ENCODE assay signal across 8 cellular contexts in the genomic region with DNA sequence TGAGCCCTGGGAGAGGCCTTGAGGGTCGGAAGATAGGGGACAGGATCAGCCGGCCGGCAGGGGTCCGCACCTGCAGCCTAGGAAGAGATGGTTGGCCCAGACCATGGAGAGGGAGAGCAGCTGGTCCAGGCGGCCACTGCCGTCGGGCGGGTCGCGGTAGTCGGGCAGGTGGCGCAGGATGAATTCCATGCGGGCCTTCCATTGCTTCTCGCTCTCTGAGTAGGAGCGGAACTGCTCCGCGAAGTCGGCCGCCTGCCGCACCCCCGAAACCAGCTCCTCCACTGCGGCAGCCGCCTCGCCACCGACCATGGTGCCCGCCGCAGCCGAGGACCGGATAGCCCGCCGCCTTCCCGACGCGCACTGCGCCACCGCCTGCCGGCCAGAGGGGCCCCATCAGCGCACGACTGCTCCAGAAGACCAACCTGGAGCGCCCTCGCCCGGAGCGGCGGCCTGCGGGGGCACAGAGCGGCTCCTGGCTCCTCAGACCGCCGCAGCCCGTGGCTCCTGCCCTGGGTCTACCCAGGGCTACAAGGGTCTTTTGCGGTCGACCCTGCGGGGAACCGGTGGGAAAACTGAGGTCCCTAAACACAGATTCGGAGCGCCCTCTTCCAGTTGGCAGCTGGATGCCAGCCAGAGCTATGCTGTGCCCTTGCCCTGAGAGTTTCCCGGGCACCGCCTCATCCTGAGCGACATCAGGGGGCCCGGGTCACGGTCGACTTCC. TPM values are rescaled to one million over a fixed set of nuclear protein-coding genes. Genes with fewer than 3 reads are reported as not detected.
DNase-seq lines count a peak whose midpoint lies in the region; ATAC-seq and TF ChIP-seq lines count a peak whose summit lies in the region.

A gene with protein sequence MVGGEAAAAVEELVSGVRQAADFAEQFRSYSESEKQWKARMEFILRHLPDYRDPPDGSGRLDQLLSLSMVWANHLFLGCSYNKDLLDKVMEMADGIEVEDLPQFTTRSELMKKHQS (minus strand): TSS at position 336 of the 721 bp plus-strand sequence. CDS start 27 bp downstream, at position 309.

- TF ChIP-seq EP300 in Ishikawa (IDR thresholded peaks at IDR 0.05; ENCODE audit: borderline replicate concordance): peak; percentile 28; the same call in 1 of the 2 replicates

- peak; percentile 61 for TF ChIP-seq RAD21 in Ishikawa (IDR thresholded peaks at IDR 0.05; ENCODE audit: low read depth)

- ATAC-seq in GM21576 (IDR thresholded peaks at IDR 0.05; ENCODE audit: unreplicated experiment) (peak; percentile 93), esophagus mucosa (peak; percentile 97)

- DNase-seq in DMS79 (lab: John Stamatoyannopoulos, UW) (peak; percentile 33), myocyte (ENCODE audit: low read depth) (peak; percentile 89)
- DNase-seq in activated T-cell treated with anti-CD3 and anti-CD28 coated beads, Interleukin-2, amount 50 U/mL, for 48 hours: peak; percentile 91 to 94
- peak; percentile 83 for DNase-seq in stimulated activated CD8-positive, alpha-beta memory T cell treated with anti-CD3 and anti-CD28 coated beads, Interleukin-7, amount 100 ng/mL, for 48 hours (ENCODE audit: extremely low read depth in 1 of 2, low read depth in 1 of 2)

TF ChIP-seq in Ishikawa, 13 proteins besides CTCF, POLR2A, EP300 and RAD21:
- TF ChIP-seq TCF12 (IDR thresholded peaks at IDR 0.05; ENCODE audit: low read depth) (peak; percentile 85), CEBPB (IDR thresholded peaks at IDR 0.05) (no peak), EGR1 (IDR thresholded peaks at IDR 0.05) (peak; percentile 67), YY1 (IDR thresholded peaks at IDR 0.05; ENCODE audit: low read depth) (peak; percentile 88), ZBTB7A (IDR thresholded peaks at IDR 0.05; ENCODE audit: low read depth) (0 out of 2 replicates have a peak, but pooled peaks have one; percentile 19), NFIC (IDR thresholded peaks at IDR 0.05) (peak; percentile 59; the same call in 1 of the 2 replicates), FOXM1 (IDR thresholded peaks at IDR 0.05; ENCODE audit: borderline replicate concordance, low read depth) (peak; percentile 37; the same call in 1 of the 2 replicates), TEAD4 (IDR thresholded peaks at IDR 0.05) (peak; percentile 52; the same call in 1 of the 2 replicates), CREB1 (IDR thresholded peaks at IDR 0.05; ENCODE audit: low read depth) (no peak), TAF1 (IDR thresholded peaks at IDR 0.05; ENCODE audit: low read depth) (peak; percentile 99)
- TF ChIP-seq, protein P1, sequence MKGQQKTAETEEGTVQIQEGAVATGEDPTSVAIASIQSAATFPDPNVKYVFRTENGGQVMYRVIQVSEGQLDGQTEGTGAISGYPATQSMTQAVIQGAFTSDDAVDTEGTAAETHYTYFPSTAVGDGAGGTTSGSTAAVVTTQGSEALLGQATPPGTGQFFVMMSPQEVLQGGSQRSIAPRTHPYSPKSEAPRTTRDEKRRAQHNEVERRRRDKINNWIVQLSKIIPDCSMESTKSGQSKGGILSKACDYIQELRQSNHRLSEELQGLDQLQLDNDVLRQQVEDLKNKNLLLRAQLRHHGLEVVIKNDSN (IDR thresholded peaks at IDR 0.05): peak; percentile 65
- TF ChIP-seq, protein P2, sequence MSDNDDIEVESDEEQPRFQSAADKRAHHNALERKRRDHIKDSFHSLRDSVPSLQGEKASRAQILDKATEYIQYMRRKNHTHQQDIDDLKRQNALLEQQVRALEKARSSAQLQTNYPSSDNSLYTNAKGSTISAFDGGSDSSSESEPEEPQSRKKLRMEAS (IDR thresholded peaks at IDR 0.05): peak; percentile 90
- TF ChIP-seq, protein P3, sequence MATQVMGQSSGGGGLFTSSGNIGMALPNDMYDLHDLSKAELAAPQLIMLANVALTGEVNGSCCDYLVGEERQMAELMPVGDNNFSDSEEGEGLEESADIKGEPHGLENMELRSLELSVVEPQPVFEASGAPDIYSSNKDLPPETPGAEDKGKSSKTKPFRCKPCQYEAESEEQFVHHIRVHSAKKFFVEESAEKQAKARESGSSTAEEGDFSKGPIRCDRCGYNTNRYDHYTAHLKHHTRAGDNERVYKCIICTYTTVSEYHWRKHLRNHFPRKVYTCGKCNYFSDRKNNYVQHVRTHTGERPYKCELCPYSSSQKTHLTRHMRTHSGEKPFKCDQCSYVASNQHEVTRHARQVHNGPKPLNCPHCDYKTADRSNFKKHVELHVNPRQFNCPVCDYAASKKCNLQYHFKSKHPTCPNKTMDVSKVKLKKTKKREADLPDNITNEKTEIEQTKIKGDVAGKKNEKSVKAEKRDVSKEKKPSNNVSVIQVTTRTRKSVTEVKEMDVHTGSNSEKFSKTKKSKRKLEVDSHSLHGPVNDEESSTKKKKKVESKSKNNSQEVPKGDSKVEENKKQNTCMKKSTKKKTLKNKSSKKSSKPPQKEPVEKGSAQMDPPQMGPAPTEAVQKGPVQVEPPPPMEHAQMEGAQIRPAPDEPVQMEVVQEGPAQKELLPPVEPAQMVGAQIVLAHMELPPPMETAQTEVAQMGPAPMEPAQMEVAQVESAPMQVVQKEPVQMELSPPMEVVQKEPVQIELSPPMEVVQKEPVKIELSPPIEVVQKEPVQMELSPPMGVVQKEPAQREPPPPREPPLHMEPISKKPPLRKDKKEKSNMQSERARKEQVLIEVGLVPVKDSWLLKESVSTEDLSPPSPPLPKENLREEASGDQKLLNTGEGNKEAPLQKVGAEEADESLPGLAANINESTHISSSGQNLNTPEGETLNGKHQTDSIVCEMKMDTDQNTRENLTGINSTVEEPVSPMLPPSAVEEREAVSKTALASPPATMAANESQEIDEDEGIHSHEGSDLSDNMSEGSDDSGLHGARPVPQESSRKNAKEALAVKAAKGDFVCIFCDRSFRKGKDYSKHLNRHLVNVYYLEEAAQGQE (IDR thresholded peaks at IDR 0.05; ENCODE audit: low read depth): peak; percentile 33; the same call in 1 of the 2 replicates

TF ChIP-seq in PFSK-1, 5 proteins besides CTCF, POLR2A, EP300 and RAD21:
- TF ChIP-seq POLR2AphosphoS5 (IDR thresholded peaks at IDR 0.05; ENCODE audit: low read depth, low read length): peak; percentile 96
- TF ChIP-seq FOXP2 (optimal IDR thresholded peaks at IDR 0.05; ENCODE audit: borderline replicate concordance, extremely low read depth, extremely low read length, insufficient read depth): peak; percentile 95
- TF ChIP-seq, protein P3 (IDR thresholded peaks at IDR 0.05; ENCODE audit: insufficient read depth in 1 of 2, low read depth in 2 of 2, low read length in 2 of 2): peak; percentile 17 to 55; a peak in 1 of 4 replicates
- no peak for TF ChIP-seq SIN3A (IDR thresholded peaks at IDR 0.05; ENCODE audit: borderline replicate concordance, insufficient read depth, low read length)
- peak; percentile 97 for TF ChIP-seq TAF1 (IDR thresholded peaks at IDR 0.05; ENCODE audit: borderline replicate concordance, insufficient read depth, low read length)

RNA-seq across cellular contexts. Expression of the gene that starts here (rescaled TPM):
- polyA plus RNA-seq in PFSK-1 (2012; ENCODE audit: insufficient read length, low read depth): 43.5 TPM
- total RNA-seq in esophagus mucosa: 19.4 TPM
- 19.2 and 23.5 TPM in 2 replicates for total RNA-seq in myocyte
- 21.4 TPM for polyA plus RNA-seq in myocyte (2012)

Comparison
In these comparisons a context has a peak if more than half of its experiments do, and no peak if none do; other contexts are left out.
1. Peak in every context shown above with its lines: DNase-seq and ATAC-seq.
2. DNase-seq: peak in every context shown above with its lines; median percentile 92 in activated T-cell treated with anti-CD3 and anti-CD28 coated beads, Interleukin-2, amount 50 U/mL, for 48 hours; 89 in myocyte; 83 in stimulated activated CD8-positive, alpha-beta memory T cell treated with anti-CD3 and anti-CD28 coated beads, Interleukin-7, amount 100 ng/mL, for 48 hours; 33 in DMS79.